29 cellular contexts compared by ENCODE assay signal in the genomic region with DNA sequence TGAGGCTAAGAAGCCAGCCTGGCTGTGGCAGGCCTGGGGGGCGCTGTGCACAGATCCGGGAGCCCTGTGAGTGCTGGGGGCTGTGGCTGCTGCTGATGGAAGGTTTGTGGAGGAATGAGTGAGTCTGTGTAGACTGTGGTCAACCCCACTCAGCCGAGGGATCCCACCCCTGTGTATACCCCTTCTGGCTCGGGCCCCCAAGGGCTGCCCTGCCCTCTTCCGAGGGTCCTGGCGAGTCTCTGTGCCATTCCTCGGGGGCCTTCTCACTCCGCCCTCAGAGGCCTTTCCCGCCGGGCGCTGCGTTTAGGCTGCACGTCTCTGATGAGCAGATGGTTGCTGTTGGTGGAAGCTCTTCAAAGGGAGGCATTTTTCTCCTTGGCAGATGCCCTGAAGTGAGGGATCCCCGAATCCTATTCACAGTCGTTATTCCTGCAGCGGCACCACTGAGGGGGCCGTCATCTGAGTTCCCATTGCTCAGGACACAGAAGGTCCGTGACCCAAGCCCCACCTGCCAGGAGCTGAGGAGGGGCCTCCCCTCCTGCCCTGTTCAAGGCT.
DNase-seq lines count a peak whose midpoint lies in the region; ATAC-seq and TF ChIP-seq lines count a peak whose summit lies in the region.
"Had no signal": no experiment of that assay in that cellular context is flagged by ENCODE, and none has a peak within 500 bp of the region (broad histone marks: within the 10 kb centered on the region; RNA-seq: fewer than 3 reads in every experiment).

No MANE protein-coding gene starts in this region.

- POLR2A ChIA-PET in RWPE1 (lab: Yijun Ruan, JAX; ENCODE audit: low non-redundant PET), result interaction anchor here (0.6 kb wide), 1 partner anchor 12 kb away, joined by 3 read pairs; no protein-coding TSS in a partner anchor

- H3K4me1 ChIP-seq in endodermal cell (ENCODE audit: control insufficient read depth, insufficient read depth, low read length) (no peaks in the 10 kb centered on the region), parathyroid adenoma (peaks cover 41% of the 10 kb centered on the region)

- intact Hi-C loops in lower leg skin (cut with DNase I; ENCODE audit: low total_unique reads), result no loop called here

- no peak overlapping the region for H2AFZ ChIP-seq in parathyroid adenoma
- H2AFZ ChIP-seq: GM23338 had no signal

- in situ Hi-C loops in G401 (cut with HindIII; ENCODE audit: low sequenced_read_pairs), result no loop called here

- H3K79me2 ChIP-seq in parathyroid adenoma, result peaks cover 2% of the 10 kb centered on the region

- TF ChIP-seq CTCF in RWPE1 (conservative IDR thresholded peaks at IDR 0.05; ENCODE audit: low read depth) (no peak), endodermal cell (conservative IDR thresholded peaks at IDR 0.05) (no peak), parathyroid adenoma (IDR thresholded peaks at IDR 0.05) (no peak), lower leg skin (IDR thresholded peaks at IDR 0.05) (no peak)

- CTCF ChIA-PET in RWPE1 (lab: Yijun Ruan, JAX), result interaction anchor here (0.6 to 1.3 kb wide), 4 partner anchors 16 to 250 kb away, joined by 3 to 5 read pairs (median 4); no protein-coding TSS in a partner anchor

- H3K9ac ChIP-seq in endodermal cell (ENCODE audit: extremely low read depth, low read length, poor library complexity, severe bottlenecking), result no peak overlapping the region
- no peak overlapping the region for H3K9ac ChIP-seq in parathyroid adenoma

- no peaks in the 10 kb centered on the region for H3K9me3 ChIP-seq in endodermal cell (ENCODE audit: control insufficient read depth, low read length)
- no peaks in the 10 kb centered on the region for H3K9me3 ChIP-seq in parathyroid adenoma (ENCODE audit: control insufficient read depth, low read length)
- H3K9me3 ChIP-seq: lower lobe of right lung, ovary, suprapubic skin had no signal

- no peaks in the 10 kb centered on the region for H3K9me3 Mint-ChIP-seq in endodermal cell
- H3K9me3 Mint-ChIP-seq in stimulated activated naive CD8-positive, alpha-beta T cell treated with anti-CD3 and anti-CD28 coated beads, Interleukin-15, amount 100 ng/mL, for 72 hours, result no peaks in the 10 kb centered on the region
- H3K9me3 Mint-ChIP-seq: activated CD4-positive, alpha-beta T cell treated with anti-CD3 and anti-CD28 coated beads, Interleukin-2, amount 10 ng/mL, durations not matched to agents 24 days and 14 days; CD4-positive, alpha-beta T cell; effector memory CD8-positive, alpha-beta T cell; GM23338; HFFc6; natural killer cell treated with Interleukin-12 subunit alpha and Interleukin-12 subunit beta and Interleukin-15 and Interleukin-18, amount 100 ng/mL, for 72 hours had no signal

- WGBS in endodermal cell (ENCODE audit: insufficient coverage in 1 of 2, insufficient read length in 1 of 2), 2 experiments, result 95% methylated on average over 8 to 18 of the region's 18 CpGs
- 83 to 88% methylated on average over 16 to 18 of the region's 18 CpGs for WGBS in lower leg skin, 2 donors

- H3K4me1 Mint-ChIP-seq in endodermal cell, result peaks cover 2% of the 10 kb centered on the region
- H3K4me1 Mint-ChIP-seq in stimulated activated naive CD8-positive, alpha-beta T cell treated with anti-CD3 and anti-CD28 coated beads, Interleukin-15, amount 100 ng/mL, for 72 hours, result no peaks in the 10 kb centered on the region
- H3K4me1 Mint-ChIP-seq: activated CD4-positive, alpha-beta T cell treated with anti-CD3 and anti-CD28 coated beads, Interleukin-2, amount 10 ng/mL, durations not matched to agents 24 days and 14 days had no signal

- no peak overlapping the region for H3K4me3 Mint-ChIP-seq in endodermal cell
- no peak overlapping the region for H3K4me3 Mint-ChIP-seq in stimulated activated naive CD8-positive, alpha-beta T cell treated with anti-CD3 and anti-CD28 coated beads, Interleukin-15, amount 100 ng/mL, for 72 hours
- H3K4me3 Mint-ChIP-seq: activated CD4-positive, alpha-beta T cell treated with anti-CD3 and anti-CD28 coated beads, Interleukin-2, amount 10 ng/mL, durations not matched to agents 24 days and 14 days; activated naive CD8-positive, alpha-beta T cell; CD4-positive, alpha-beta T cell; effector memory CD8-positive, alpha-beta T cell; GM23338; HFFc6; natural killer cell treated with Interleukin-12 subunit alpha and Interleukin-12 subunit beta and Interleukin-15 and Interleukin-18, amount 100 ng/mL, for 72 hours had no signal

- no peak for TF ChIP-seq POLR2A in lower leg skin (IDR thresholded peaks at IDR 0.05)

- H3K36me3 ChIP-seq in endodermal cell (ENCODE audit: control insufficient read depth, insufficient read depth, low read length), result peaks cover 9% of the 10 kb centered on the region
- H3K36me3 ChIP-seq in parathyroid adenoma (ENCODE audit: control insufficient read depth, insufficient read depth, low read length), result no peaks in the 10 kb centered on the region
- H3K36me3 ChIP-seq: ovary had no signal

- H3K27ac Mint-ChIP-seq in endodermal cell, result no peak overlapping the region
- H3K27ac Mint-ChIP-seq in stimulated activated naive CD8-positive, alpha-beta T cell treated with anti-CD3 and anti-CD28 coated beads, Interleukin-15, amount 100 ng/mL, for 72 hours, result no peak overlapping the region
- H3K27ac Mint-ChIP-seq: activated CD4-positive, alpha-beta T cell treated with anti-CD3 and anti-CD28 coated beads, Interleukin-2, amount 10 ng/mL, durations not matched to agents 24 days and 14 days; activated naive CD8-positive, alpha-beta T cell; CD4-positive, alpha-beta T cell; GM23338; HFFc6; natural killer cell treated with Interleukin-12 subunit alpha and Interleukin-12 subunit beta and Interleukin-15 and Interleukin-18, amount 100 ng/mL, for 72 hours had no signal

- DNase-seq in G401 (ENCODE audit: low spot score) (peak; percentile 68), RWPE1 (ENCODE audit: low spot score) (no peak), endodermal cell (no peak), lower leg skin (ENCODE audit: low spot score in 2 of 2) (no peak)
- no peak for DNase-seq in stimulated activated naive CD8-positive, alpha-beta T cell treated with anti-CD3 and anti-CD28 coated beads, Interleukin-15, amount 100 ng/mL, for 72 hours
- DNase-seq in activated CD4-positive, alpha-beta T cell treated with anti-CD3 and anti-CD28 coated beads, Interleukin-2, amount 50 U/mL, for 48 hours, result no peak
- DNase-seq: activated CD4-positive, alpha-beta T cell treated with anti-CD3 and anti-CD28 coated beads, Interleukin-2, amount 10 ng/mL, durations not matched to agents 24 days and 14 days; activated effector memory CD4-positive, alpha-beta T cell treated with Interleukin-2 at 50 U/mL for 16 hours; activated T-cell treated with anti-CD3 and anti-CD28 coated beads, Interleukin-2, amount 50 U/mL, for 1 hour; AML-193; CD4-positive, alpha-beta T cell; effector memory CD8-positive, alpha-beta T cell; HFFc6; kidney glomerular epithelial cell; lower lobe of right lung; NCI-H1048; NCI-H187; NCI-H526 treated with DMSO at 0.1 percent for 48 hours; SHP77 treated with DMSO at 0.1 percent for 48 hours; small intestine; stimulated activated naive CD4-positive, alpha-beta T cell had no signal

- ATAC-seq in HG02885 (IDR thresholded peaks at IDR 0.05; ENCODE audit: poor library complexity, unreplicated experiment), result no peak
- no peak for ATAC-seq in stimulated activated naive CD8-positive, alpha-beta T cell treated with anti-CD3 and anti-CD28 coated beads, Interleukin-15, amount 100 ng/mL, for 72 hours
- ATAC-seq: lower lobe of right lung; natural killer cell treated with Interleukin-12 subunit alpha and Interleukin-12 subunit beta and Interleukin-15 and Interleukin-18, amount 100 ng/mL, for 72 hours had no signal

- H3K27me3 ChIP-seq in endodermal cell (ENCODE audit: control insufficient read depth, insufficient read depth, low read length, poor library complexity, severe bottlenecking) (no peaks in the 10 kb centered on the region), parathyroid adenoma (ENCODE audit: control insufficient read depth, insufficient read depth, low read length) (no peaks in the 10 kb centered on the region)
- H3K27me3 ChIP-seq: ovary, suprapubic skin had no signal

- H3K4me3 ChIP-seq in endodermal cell (ENCODE audit: low read length) (no peak overlapping the region), parathyroid adenoma (ENCODE audit: low read depth, low read length) (no peak overlapping the region), lower leg skin (ENCODE audit: low read depth, poor library complexity, severe bottlenecking) (no peak overlapping the region)
- H3K4me3 ChIP-seq: coronary artery, GM23338, lower lobe of right lung, ovary, suprapubic skin had no signal

- H3K27ac ChIP-seq in RWPE1 (peak overlapping the region; percentile 97), endodermal cell (ENCODE audit: low read depth, low read length) (peak overlapping the region; percentile 17), parathyroid adenoma (peak overlapping the region; percentile 41)
- H3K27ac ChIP-seq: coronary artery, lower lobe of right lung had no signal

- peaks cover 24% of the 10 kb centered on the region for H3K36me3 Mint-ChIP-seq in endodermal cell (ENCODE audit: low read depth)
- H3K36me3 Mint-ChIP-seq: activated naive CD8-positive, alpha-beta T cell; natural killer cell treated with Interleukin-12 subunit alpha and Interleukin-12 subunit beta and Interleukin-15 and Interleukin-18, amount 100 ng/mL, for 72 hours had no signal

- H3K27me3 Mint-ChIP-seq in endodermal cell (ENCODE audit: insufficient read depth), result no peaks in the 10 kb centered on the region
- H3K27me3 Mint-ChIP-seq in stimulated activated naive CD8-positive, alpha-beta T cell treated with anti-CD3 and anti-CD28 coated beads, Interleukin-15, amount 100 ng/mL, for 72 hours, result no peaks in the 10 kb centered on the region
- H3K27me3 Mint-ChIP-seq: activated CD4-positive, alpha-beta T cell treated with anti-CD3 and anti-CD28 coated beads, Interleukin-2, amount 10 ng/mL, durations not matched to agents 24 days and 14 days; activated naive CD8-positive, alpha-beta T cell; CD4-positive, alpha-beta T cell; effector memory CD8-positive, alpha-beta T cell; natural killer cell treated with Interleukin-12 subunit alpha and Interleukin-12 subunit beta and Interleukin-15 and Interleukin-18, amount 100 ng/mL, for 72 hours had no signal

- H3K4me2 ChIP-seq in parathyroid adenoma (ENCODE audit: low read length), result no peak overlapping the region
- H3K4me2 ChIP-seq: GM23338 had no signal

Comparison
In these comparisons a context has a peak if more than half of its experiments do, and no peak if none do; other contexts are left out.
1. H3K27ac ChIP-seq: peak in every context shown above with its lines; median percentile 97 in RWPE1; 41 in parathyroid adenoma; 17 in endodermal cell.